ENCODE assay signal across 8 cellular contexts in the genomic region with DNA sequence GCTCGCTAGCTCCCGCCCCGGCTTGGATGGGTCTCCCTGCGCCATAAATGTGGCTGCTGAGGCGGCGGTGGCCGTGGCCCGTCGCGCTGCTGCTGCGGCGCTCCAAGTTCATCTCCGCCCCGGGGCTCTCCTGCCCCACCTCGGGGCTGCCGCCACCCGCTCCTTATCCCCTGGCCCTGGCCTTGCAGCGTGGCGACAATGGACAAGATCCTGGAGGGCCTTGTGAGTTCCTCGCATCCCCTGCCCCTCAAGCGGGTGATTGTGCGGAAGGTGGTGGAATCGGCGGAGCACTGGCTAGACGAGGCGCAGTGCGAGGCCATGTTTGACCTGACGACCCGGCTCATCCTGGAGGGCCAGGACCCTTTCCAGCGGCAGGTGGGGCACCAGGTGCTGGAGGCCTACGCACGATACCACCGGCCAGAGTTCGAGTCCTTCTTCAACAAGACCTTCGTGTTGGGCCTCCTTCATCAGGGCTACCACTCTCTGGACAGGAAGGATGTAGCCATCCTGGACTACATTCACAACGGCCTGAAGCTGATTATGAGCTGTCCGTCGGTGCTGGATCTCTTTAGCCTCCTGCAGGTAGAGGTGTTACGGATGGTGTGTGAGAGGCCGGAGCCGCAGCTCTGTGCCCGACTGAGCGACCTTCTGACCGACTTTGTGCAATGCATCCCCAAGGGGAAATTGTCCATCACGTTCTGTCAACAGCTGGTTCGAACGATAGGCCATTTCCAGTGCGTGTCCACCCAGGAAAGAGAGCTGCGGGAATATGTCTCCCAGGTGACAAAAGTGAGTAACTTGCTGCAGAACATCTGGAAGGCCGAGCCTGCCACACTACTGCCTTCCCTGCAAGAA. TPM values are rescaled to one million over a fixed set of nuclear protein-coding genes. Genes with fewer than 3 reads are reported as not detected.
A peak's percentile ranks its signal among the peaks of the same experiment; 100 is the strongest.
DNase-seq lines count a peak whose midpoint lies in the region; ATAC-seq, FAIRE-seq and TF ChIP-seq lines count a peak whose summit lies in the region.

No MANE protein-coding gene starts in this region.

- peaks cover 67% of the 10 kb centered on the region for H3K79me2 ChIP-seq in ACC112 (ENCODE audit: control insufficient read depth, insufficient read depth, low read length, unreplicated experiment)

- intact Hi-C loops in lower lobe of right lung (cut with DNase I): no loop called here

- no peaks in the 10 kb centered on the region for H3K27me3 ChIP-seq in ACC112 (ENCODE audit: insufficient read depth, low read length)
- H3K27me3 ChIP-seq in lower lobe of right lung (ENCODE audit: low read depth): no peaks in the 10 kb centered on the region
- no peaks in the 10 kb centered on the region for H3K27me3 ChIP-seq in thoracic aorta (replicated peaks; ENCODE audit: insufficient read depth)

- H3K4me3 ChIP-seq in ACC112 (ENCODE audit: low read depth, low read length) (peak overlapping the region; percentile 94), lower lobe of right lung (peak overlapping the region; percentile 90), thoracic aorta (peak overlapping the region; percentile 92)

- H3K9me3 ChIP-seq in lower lobe of right lung: no peaks in the 10 kb centered on the region
- H3K9me3 ChIP-seq in thoracic aorta: no peaks in the 10 kb centered on the region

- H3K4me1 ChIP-seq in ACC112 (ENCODE audit: control insufficient read depth, insufficient read depth, low read length, unreplicated experiment): peaks cover 38% of the 10 kb centered on the region
- peaks cover 42% of the 10 kb centered on the region for H3K4me1 ChIP-seq in lower lobe of right lung
- H3K4me1 ChIP-seq in thoracic aorta (ENCODE audit: control insufficient read depth in 1 of 2, low read depth in 2 of 2): peaks cover 29 to 54% of the 10 kb centered on the region in 2 donors

- TF ChIP-seq CTCF in lower lobe of right lung (IDR thresholded peaks at IDR 0.05) (no peak), thoracic aorta (IDR thresholded peaks at IDR 0.05) (no peak)

- peak; percentile 12 for FAIRE-seq in GM18507 (lab: Jason Lieb, UNC)

- H3K27ac ChIP-seq in ACC112 (ENCODE audit: low read depth, low read length) (peak overlapping the region; percentile 95), lower lobe of right lung (peak overlapping the region; percentile 92), thoracic aorta (peak overlapping the region; percentile 94 to 97)

- DNase-seq in GM18507 (ENCODE audit: extremely low spot score, insufficient read length, low read depth) (no peak), RPMI7951 (ENCODE audit: low read depth) (peak; percentile 2), cortex of kidney (lab: John Stamatoyannopoulos, UW) (peak; percentile 7), lower lobe of right lung (peak; percentile 56), thoracic aorta (ENCODE audit: low spot score) (no peak), NCI-H1694 (lab: John Stamatoyannopoulos, UW) (no peak)

- ATAC-seq in HG02938 (IDR thresholded peaks at IDR 0.05; ENCODE audit: unreplicated experiment): peak; percentile 24
- peak; percentile 50 to 51 for ATAC-seq in lower lobe of right lung
- ATAC-seq in thoracic aorta (ENCODE audit: insufficient number of reproducible peaks, low FRiP score, low read depth): no peak

- H3K36me3 ChIP-seq in ACC112 (ENCODE audit: insufficient read depth, low read length) (peaks cover 5% of the 10 kb centered on the region; the same call in 1 of the 2 replicates), lower lobe of right lung (peaks cover 19% of the 10 kb centered on the region), thoracic aorta (no peaks in the 10 kb centered on the region)

- peak overlapping the region; percentile 77 for H2AFZ ChIP-seq in ACC112 (ENCODE audit: low read length, unreplicated experiment)

RNA-seq across cellular contexts. Expression of gene USP38, which starts 0.8 kb away (rescaled TPM):
- 13.3 and 14.1 TPM in 2 replicates for total RNA-seq in RPMI7951 (2014; rRNA removed; shearing (Covaris generic))
- total RNA-seq in lower lobe of right lung (25.6 TPM), thoracic aorta (10 to 100 TPM; 20.7 to 22.9 TPM)

Comparison
In these comparisons a context has a peak if more than half of its experiments do, and no peak if none do; other contexts are left out.
1. DNase-seq: peak in RPMI7951 (single experiment), cortex of kidney (single experiment) and lower lobe of right lung (single experiment); none in GM18507 (single experiment), thoracic aorta (single experiment) and NCI-H1694 (single experiment).
2. Peak in every context shown above with its lines, with median percentiles within 50 percentile points of each other: H3K27ac ChIP-seq and H3K4me3 ChIP-seq.